17 cellular contexts compared by ENCODE assay signal in the genomic region with DNA sequence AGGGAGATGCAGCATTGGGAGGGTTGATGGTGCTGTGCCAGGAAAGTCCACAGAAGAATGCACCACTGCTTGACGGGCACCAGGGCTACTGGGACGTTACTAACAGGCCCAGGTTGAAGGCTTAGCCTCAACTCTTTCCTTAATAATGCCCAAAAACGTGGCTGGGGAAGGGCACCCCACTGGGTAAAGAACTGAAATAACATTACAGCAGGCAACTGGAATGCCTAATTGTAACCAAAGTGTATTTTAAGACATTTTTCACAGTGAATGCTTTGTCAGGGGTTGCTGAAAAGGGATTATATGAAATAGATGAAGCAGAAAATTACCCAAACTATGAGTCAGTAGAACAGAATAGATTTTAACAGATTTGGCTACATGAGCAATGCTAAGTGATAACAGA.
"Had no signal": no experiment of that assay in that cellular context is flagged by ENCODE, and none has a peak within 500 bp of the region (broad histone marks: within the 10 kb centered on the region; RNA-seq: fewer than 3 reads in every experiment).

No MANE protein-coding gene starts in this region.

- H2AFZ ChIP-seq: parathyroid adenoma had no signal

- H3K9ac ChIP-seq: parathyroid adenoma had no signal

- H3K4me1 ChIP-seq: colonic mucosa, heart left ventricle, parathyroid adenoma, prostate gland, spleen had no signal

- ATAC-seq: heart left ventricle; left lobe of liver; mucosa of descending colon; naive thymus-derived CD8-positive, alpha-beta T cell; sciatic nerve had no signal

- H3K27me3 ChIP-seq: colonic mucosa, heart left ventricle, spleen had no signal

- H3K79me2 ChIP-seq: parathyroid adenoma had no signal

- H3K36me3 ChIP-seq: colonic mucosa, heart left ventricle, prostate gland, spleen had no signal

- H3K27ac ChIP-seq: colonic mucosa, heart left ventricle, parathyroid adenoma, prostate gland, spleen had no signal

- H3K4me3 ChIP-seq: colonic mucosa, heart left ventricle, mucosa of descending colon, prostate gland, spleen had no signal

- H3K9me3 ChIP-seq: colonic mucosa, heart left ventricle, mucosa of descending colon, prostate gland, spleen had no signal

- DNase-seq: cerebellar nuclear complex; colonic mucosa; effector CD4-positive, alpha-beta T cell; heart left ventricle; hippocampal formation; mammary epithelial cell; mucosa of descending colon; naive thymus-derived CD8-positive, alpha-beta T cell; spleen; stimulated activated CD4-positive, alpha-beta T cell treated with anti-CD3 and anti-CD28 coated beads, Interleukin-15, amount 100 ng/mL, for 24 hours; stimulated activated CD4-positive, alpha-beta T cell treated with anti-CD3 and anti-CD28 coated beads, Interleukin-1b, Interleukin-23, amount 100 ng/mL, for 48 hours; stimulated activated CD4-positive, alpha-beta T cell treated with anti-CD3 and anti-CD28 coated beads, Interleukin-4, amount 100 ng/mL, for 4 hours; stimulated activated naive CD4-positive, alpha-beta T cell had no signal
